In the genomic region with DNA sequence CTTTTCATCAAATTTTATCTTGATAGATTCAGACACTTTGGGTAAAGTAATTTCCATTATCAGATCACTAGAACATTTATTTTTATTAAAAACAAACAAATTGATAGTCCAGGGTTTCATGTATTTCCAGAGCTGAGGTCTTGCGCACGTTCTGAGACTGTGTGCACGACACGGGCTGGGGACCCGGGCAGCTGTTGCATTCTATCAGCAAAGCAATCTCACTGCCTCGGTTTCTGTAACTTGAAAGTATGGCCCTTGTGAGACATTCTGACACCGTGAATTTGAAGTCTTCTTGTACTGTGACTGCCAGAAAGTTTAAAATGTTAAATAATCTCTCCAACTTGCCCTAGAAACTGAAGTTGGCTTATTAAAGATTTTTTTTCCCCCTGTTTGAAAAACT, we compare ENCODE assay signal across 2 cellular contexts.
TF ChIP-seq lines count a peak whose summit lies in the region.

No MANE protein-coding gene starts in this region.

TF ChIP-seq in SK-N-SH, 30 proteins besides CTCF, POLR2A, EP300 and RAD21 (continued from another document):
- TF ChIP-seq, protein P1, sequence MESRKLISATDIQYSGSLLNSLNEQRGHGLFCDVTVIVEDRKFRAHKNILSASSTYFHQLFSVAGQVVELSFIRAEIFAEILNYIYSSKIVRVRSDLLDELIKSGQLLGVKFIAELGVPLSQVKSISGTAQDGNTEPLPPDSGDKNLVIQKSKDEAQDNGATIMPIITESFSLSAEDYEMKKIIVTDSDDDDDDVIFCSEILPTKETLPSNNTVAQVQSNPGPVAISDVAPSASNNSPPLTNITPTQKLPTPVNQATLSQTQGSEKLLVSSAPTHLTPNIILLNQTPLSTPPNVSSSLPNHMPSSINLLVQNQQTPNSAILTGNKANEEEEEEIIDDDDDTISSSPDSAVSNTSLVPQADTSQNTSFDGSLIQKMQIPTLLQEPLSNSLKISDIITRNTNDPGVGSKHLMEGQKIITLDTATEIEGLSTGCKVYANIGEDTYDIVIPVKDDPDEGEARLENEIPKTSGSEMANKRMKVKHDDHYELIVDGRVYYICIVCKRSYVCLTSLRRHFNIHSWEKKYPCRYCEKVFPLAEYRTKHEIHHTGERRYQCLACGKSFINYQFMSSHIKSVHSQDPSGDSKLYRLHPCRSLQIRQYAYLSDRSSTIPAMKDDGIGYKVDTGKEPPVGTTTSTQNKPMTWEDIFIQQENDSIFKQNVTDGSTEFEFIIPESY (IDR thresholded peaks at IDR 0.05; ENCODE audit: borderline replicate concordance, low read depth): no peak
- TF ChIP-seq SIN3A (IDR thresholded peaks at IDR 0.05; ENCODE audit: borderline replicate concordance, low read depth, low read length): no peak
- no peak for TF ChIP-seq MXI1 (IDR thresholded peaks at IDR 0.05; ENCODE audit: low read depth, low read length)
- TF ChIP-seq NFIC (IDR thresholded peaks at IDR 0.05; ENCODE audit: borderline replicate concordance): no peak
- TF ChIP-seq TEAD4 (IDR thresholded peaks at IDR 0.05; ENCODE audit: borderline replicate concordance, insufficient read depth): no peak
- TF ChIP-seq JUND (IDR thresholded peaks at IDR 0.05): no peak
- TF ChIP-seq RFX5 (IDR thresholded peaks at IDR 0.05; ENCODE audit: low read length): no peak

TF ChIP-seq in SK-N-SH treated with all-trans-retinoic acid at 6 μM for 48 hours, 23 proteins besides CTCF, POLR2A, EP300 and RAD21 (continued from another document):
- TF ChIP-seq, protein P2, sequence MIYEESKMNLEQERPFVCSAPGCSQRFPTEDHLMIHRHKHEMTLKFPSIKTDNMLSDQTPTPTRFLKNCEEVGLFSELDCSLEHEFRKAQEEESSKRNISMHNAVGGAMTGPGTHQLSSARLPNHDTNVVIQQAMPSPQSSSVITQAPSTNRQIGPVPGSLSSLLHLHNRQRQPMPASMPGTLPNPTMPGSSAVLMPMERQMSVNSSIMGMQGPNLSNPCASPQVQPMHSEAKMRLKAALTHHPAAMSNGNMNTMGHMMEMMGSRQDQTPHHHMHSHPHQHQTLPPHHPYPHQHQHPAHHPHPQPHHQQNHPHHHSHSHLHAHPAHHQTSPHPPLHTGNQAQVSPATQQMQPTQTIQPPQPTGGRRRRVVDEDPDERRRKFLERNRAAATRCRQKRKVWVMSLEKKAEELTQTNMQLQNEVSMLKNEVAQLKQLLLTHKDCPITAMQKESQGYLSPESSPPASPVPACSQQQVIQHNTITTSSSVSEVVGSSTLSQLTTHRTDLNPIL (CRISPR knock-in tag; IDR thresholded peaks at IDR 0.05; ENCODE audit: low read depth): no peak
- TF ChIP-seq OSR1 (CRISPR knock-in tag; IDR thresholded peaks at IDR 0.05) (no peak), ZFP30 (CRISPR knock-in tag; IDR thresholded peaks at IDR 0.05) (no peak), ARNTL (CRISPR knock-in tag; IDR thresholded peaks at IDR 0.05; ENCODE audit: borderline replicate concordance, low read depth) (no peak), ZNF565 (CRISPR knock-in tag; conservative IDR thresholded peaks at IDR 0.05; ENCODE audit: low read depth) (no peak), ZNF70 (CRISPR knock-in tag; IDR thresholded peaks at IDR 0.05) (no peak), TOX (CRISPR knock-in tag; IDR thresholded peaks at IDR 0.05; ENCODE audit: borderline replicate concordance) (no peak), ISL1 (CRISPR knock-in tag; IDR thresholded peaks at IDR 0.05) (no peak), ZFP3 (CRISPR knock-in tag; IDR thresholded peaks at IDR 0.05) (no peak), GLIS3 (CRISPR knock-in tag; IDR thresholded peaks at IDR 0.05) (no peak), ZC3H10 (CRISPR knock-in tag; IDR thresholded peaks at IDR 0.05) (no peak)
TF ChIP-seq in SK-N-SH treated with all-trans-retinoic acid at 6 μM for 48 hours: peak in this region for 0.
